11 cellular contexts compared by ENCODE assay signal in genomic region chr14:38205414-38205813, GRCh38. TPM values are rescaled to one million over a fixed set of nuclear protein-coding genes. Genes with fewer than 3 reads are reported as not detected.
"Had no signal": no experiment of that assay in that cellular context is flagged by ENCODE, and none has a peak within 500 bp of the region (broad histone marks: within the 10 kb centered on the region; RNA-seq: fewer than 3 reads in every experiment).

No MANE protein-coding gene starts in this region.

- FAIRE-seq: HTR-8/SVneo had no signal

- H3K4me2 ChIP-seq: KMS-11 had no signal

- H3K4me1 Mint-ChIP-seq: IgD-negative memory B cell had no signal

- H2AFZ ChIP-seq: GM23248 had no signal

- H3K4me1 ChIP-seq: HAP-1 had no signal

- H3K9me3 ChIP-seq: HAP-1 had no signal

- H3K9ac ChIP-seq: GM23248, KMS-11 had no signal

- H3K27ac ChIP-seq: GM23248, KMS-11 had no signal

- H3K36me3 ChIP-seq: HAP-1 had no signal

- ATAC-seq: HCT116 had no signal

- H3K4me3 ChIP-seq: GM23248, HAP-1 had no signal

- H3K4me3 Mint-ChIP-seq: IgD-negative memory B cell had no signal

- H3K27ac Mint-ChIP-seq: IgD-negative memory B cell had no signal

- DNase-seq: GM23248, H7, Kasumi-1, KBM-7 had no signal

RNA-seq across cellular contexts. Expression of gene SSTR1, which starts 2.3 kb away (rescaled TPM):
- total RNA-seq: H4 had no signal
- polyA plus RNA-seq: IgD-negative memory B cell had no signal

RNA-seq across cellular contexts. Expression of gene CLEC14A, which starts 50.5 kb away (rescaled TPM):
- total RNA-seq: GM23248, H4, HT-29 had no signal
- polyA plus RNA-seq: IgD-negative memory B cell had no signal
